Comparison of ENCODE assay signal across 15 cellular contexts in genomic region chr3:181932039-181932438, GRCh38.
DNase-seq lines count a peak whose midpoint lies in the region; ATAC-seq and TF ChIP-seq lines count a peak whose summit lies in the region.
"Had no signal": no experiment of that assay in that cellular context is flagged by ENCODE, and none has a peak within 500 bp of the region (broad histone marks: within the 10 kb centered on the region; RNA-seq: fewer than 3 reads in every experiment).

No MANE protein-coding gene starts in this region.

- H3K27me3 Mint-ChIP-seq in CD8-positive, alpha-beta memory T cell: no peaks in the 10 kb centered on the region

- DNase-seq in GM06990 (ENCODE audit: extremely low read depth, insufficient read length): peak; percentile 61
- no peak for DNase-seq in midbrain (lab: John Stamatoyannopoulos, UW)
- DNase-seq in CD8-positive, alpha-beta memory T cell: no peak
- DNase-seq in trophoblast cell: no peak
- DNase-seq: kidney glomerular epithelial cell; NCI-H1417; NCI-H82; psoas muscle; stimulated activated CD4-positive, alpha-beta T cell treated with anti-CD3 and anti-CD28 coated beads, Interleukin-1b, Interleukin-23, amount 100 ng/mL, for 48 hours had no signal

- no peak overlapping the region for H2BK12ac ChIP-seq in trophoblast cell (ENCODE audit: low read length)

- no peak overlapping the region for H3K23ac ChIP-seq in trophoblast cell (ENCODE audit: low read length)

- H3K36me3 ChIP-seq in GM06990 (ENCODE audit: control insufficient read depth, insufficient read depth, low read length) (no peaks in the 10 kb centered on the region), trophoblast cell (ENCODE audit: control insufficient read depth in 1 of 2, insufficient read depth in 2 of 2, low read length in 2 of 2) (no peaks in the 10 kb centered on the region)
- no peaks in the 10 kb centered on the region for H3K36me3 ChIP-seq in CD8-positive, alpha-beta memory T cell (ENCODE audit: insufficient read depth, low read length)
- H3K36me3 ChIP-seq: SJSA1 had no signal

- H3K4me1 ChIP-seq in CD8-positive, alpha-beta memory T cell (ENCODE audit: insufficient read depth, low read length): no peaks in the 10 kb centered on the region
- no peaks in the 10 kb centered on the region for H3K4me1 ChIP-seq in trophoblast cell (ENCODE audit: control insufficient read depth in 1 of 2, insufficient read depth in 2 of 2, low read length in 2 of 2)
- H3K4me1 ChIP-seq: psoas muscle, SJSA1 had no signal

- TF ChIP-seq CTCF in GM06990 (IDR thresholded peaks at IDR 0.05; ENCODE audit: insufficient read depth, low read length, poor library complexity, severe bottlenecking): no peak

- peaks cover 0 to under 1% (median 0%) of the 10 kb centered on the region in 3 donors for H3K36me3 Mint-ChIP-seq in CD8-positive, alpha-beta memory T cell

- no peak overlapping the region for H3K4ac ChIP-seq in trophoblast cell (ENCODE audit: low read depth, low read length)

- no peak overlapping the region for H3K4me3 Mint-ChIP-seq in CD8-positive, alpha-beta memory T cell

- H3K27me3 ChIP-seq in GM06990 (replicated peaks; ENCODE audit: control insufficient read depth, insufficient read depth, low read length) (no peaks in the 10 kb centered on the region), trophoblast cell (ENCODE audit: insufficient read depth, low read length) (no peaks in the 10 kb centered on the region)
- no peaks in the 10 kb centered on the region for H3K27me3 ChIP-seq in CD8-positive, alpha-beta memory T cell (ENCODE audit: insufficient read depth, low read length, poor library complexity, severe bottlenecking)
- H3K27me3 ChIP-seq: SJSA1 had no signal

- peak; percentile 76 for ATAC-seq in GM19438 (IDR thresholded peaks at IDR 0.05; ENCODE audit: low read depth, unreplicated experiment)
- peak; percentile 45 for ATAC-seq in HG02678 (IDR thresholded peaks at IDR 0.05; ENCODE audit: unreplicated experiment)
- peak; percentile 56 for ATAC-seq in HG03442 (IDR thresholded peaks at IDR 0.05; ENCODE audit: unreplicated experiment)
- no peak for ATAC-seq in HG02763 (IDR thresholded peaks at IDR 0.05; ENCODE audit: unreplicated experiment)
- ATAC-seq: HepG2, psoas muscle had no signal

- H3K27ac Mint-ChIP-seq in CD8-positive, alpha-beta memory T cell: no peak overlapping the region

- no peak overlapping the region for H4K91ac ChIP-seq in trophoblast cell (ENCODE audit: low read depth, low read length)

- H2BK5ac ChIP-seq in trophoblast cell (ENCODE audit: low read depth, low read length, poor library complexity): no peak overlapping the region

- no peak overlapping the region for H2AK5ac ChIP-seq in trophoblast cell (ENCODE audit: low read length)

- H2BK120ac ChIP-seq in trophoblast cell (ENCODE audit: insufficient read depth, low read length, poor library complexity): no peak overlapping the region

- H3K4me3 ChIP-seq in GM06990 (replicated peaks; ENCODE audit: low read depth, low read length) (no peak overlapping the region), trophoblast cell (ENCODE audit: low read depth, low read length) (no peak overlapping the region)
- H3K4me3 ChIP-seq in CD8-positive, alpha-beta memory T cell (ENCODE audit: low read length): no peak overlapping the region
- H3K4me3 ChIP-seq: psoas muscle, SJSA1 had no signal

- H4K12ac ChIP-seq in trophoblast cell (ENCODE audit: low read depth, low read length): no peak overlapping the region

- no peak overlapping the region for H3K9ac ChIP-seq in trophoblast cell (ENCODE audit: low read length)

- no peaks in the 10 kb centered on the region for H3K79me1 ChIP-seq in trophoblast cell (ENCODE audit: low read length)

- POLR2A ChIA-PET in CD8-positive, alpha-beta memory T cell (lab: Charles Lee): no interaction called here

- no peak overlapping the region for H3K27ac ChIP-seq in CD8-positive, alpha-beta memory T cell (ENCODE audit: low read depth, low read length)
- H3K27ac ChIP-seq in trophoblast cell (ENCODE audit: low read depth, low read length): no peak overlapping the region
- H3K27ac ChIP-seq: psoas muscle, SJSA1 had no signal

- WGBS in trophoblast cell (ENCODE audit: extremely low coverage, insufficient coverage, insufficient read length): no CpG with 5 or more reads among the region's 4 CpGs

- H3K79me2 ChIP-seq in trophoblast cell (ENCODE audit: control insufficient read depth, insufficient read depth, low read length, poor library complexity): no peaks in the 10 kb centered on the region

- H3K4me2 ChIP-seq in trophoblast cell (ENCODE audit: low read length): no peak overlapping the region

- no peaks in the 10 kb centered on the region for H3K4me1 Mint-ChIP-seq in CD8-positive, alpha-beta memory T cell

- no peaks in the 10 kb centered on the region for H3K9me3 ChIP-seq in CD8-positive, alpha-beta memory T cell (ENCODE audit: low read length)
- no peaks in the 10 kb centered on the region for H3K9me3 ChIP-seq in trophoblast cell (ENCODE audit: insufficient read depth, low read depth, low read length)
- H3K9me3 ChIP-seq: psoas muscle, SJSA1 had no signal

- H3K18ac ChIP-seq in trophoblast cell (ENCODE audit: low read length): no peak overlapping the region

- no peak overlapping the region for H2AFZ ChIP-seq in trophoblast cell (ENCODE audit: insufficient read depth, low read length, poor library complexity)

- no peak overlapping the region for H4K8ac ChIP-seq in trophoblast cell (ENCODE audit: low read depth, low read length)

- H3K14ac ChIP-seq in trophoblast cell (ENCODE audit: low read length): no peak overlapping the region

- peaks cover 0 to 12% (median 9%) of the 10 kb centered on the region in 5 donors for H3K9me3 Mint-ChIP-seq in CD8-positive, alpha-beta memory T cell

- CTCF ChIA-PET in CD8-positive, alpha-beta memory T cell (lab: Charles Lee): no interaction called here
